11 cellular contexts compared by ENCODE assay signal in the genomic region with DNA sequence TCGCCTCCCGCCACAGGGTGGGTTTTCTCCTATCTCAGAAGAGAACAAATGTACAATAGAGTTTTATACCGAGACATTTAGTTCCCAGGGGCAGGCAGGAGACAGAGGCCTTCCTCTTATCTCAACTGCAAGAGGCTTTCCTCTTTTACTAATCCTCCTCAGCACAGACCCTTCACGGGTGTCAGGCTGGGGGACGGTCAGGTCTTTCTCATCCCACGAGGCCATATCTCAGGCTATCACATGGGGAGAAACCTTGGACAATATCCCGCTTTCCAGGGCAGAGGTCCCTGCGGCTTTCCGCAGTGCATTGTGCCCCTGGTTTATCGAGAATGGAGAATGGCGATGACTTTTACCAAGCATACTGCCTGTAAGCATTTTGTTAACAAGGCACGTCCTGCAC. TPM values are rescaled to one million over a fixed set of nuclear protein-coding genes. Genes with fewer than 3 reads are reported as not detected.
"Had no signal": no experiment of that assay in that cellular context is flagged by ENCODE, and none has a peak within 500 bp of the region (broad histone marks: within the 10 kb centered on the region; RNA-seq: fewer than 3 reads in every experiment).

No MANE protein-coding gene starts in this region.

RNA-seq across cellular contexts. Expression of a gene that starts 10.3 kb away (rescaled TPM):
- total RNA-seq: OCI-LY7, PC-3, PC-9, Peyer's patch, Right ventricle myocardium inferior, Right ventricle myocardium superior, RPMI7951, SJCRH30, SJSA1, SK-MEL-5 had no signal
- polyA plus RNA-seq: SK-N-SH had no signal

RNA-seq across cellular contexts. Expression of a gene that starts 23.9 kb away (rescaled TPM):
- total RNA-seq: OCI-LY7, PC-3, PC-9, Peyer's patch, Right ventricle myocardium inferior, Right ventricle myocardium superior, RPMI7951, SJCRH30, SJSA1, SK-MEL-5 had no signal
- polyA plus RNA-seq: SK-N-SH had no signal

RNA-seq across cellular contexts. Expression of a gene that starts 44.6 kb away (rescaled TPM):
- total RNA-seq: OCI-LY7, PC-3, PC-9, Peyer's patch, Right ventricle myocardium inferior, Right ventricle myocardium superior, RPMI7951, SJSA1 had no signal
